8 cellular contexts compared by ENCODE assay signal in the genomic region with DNA sequence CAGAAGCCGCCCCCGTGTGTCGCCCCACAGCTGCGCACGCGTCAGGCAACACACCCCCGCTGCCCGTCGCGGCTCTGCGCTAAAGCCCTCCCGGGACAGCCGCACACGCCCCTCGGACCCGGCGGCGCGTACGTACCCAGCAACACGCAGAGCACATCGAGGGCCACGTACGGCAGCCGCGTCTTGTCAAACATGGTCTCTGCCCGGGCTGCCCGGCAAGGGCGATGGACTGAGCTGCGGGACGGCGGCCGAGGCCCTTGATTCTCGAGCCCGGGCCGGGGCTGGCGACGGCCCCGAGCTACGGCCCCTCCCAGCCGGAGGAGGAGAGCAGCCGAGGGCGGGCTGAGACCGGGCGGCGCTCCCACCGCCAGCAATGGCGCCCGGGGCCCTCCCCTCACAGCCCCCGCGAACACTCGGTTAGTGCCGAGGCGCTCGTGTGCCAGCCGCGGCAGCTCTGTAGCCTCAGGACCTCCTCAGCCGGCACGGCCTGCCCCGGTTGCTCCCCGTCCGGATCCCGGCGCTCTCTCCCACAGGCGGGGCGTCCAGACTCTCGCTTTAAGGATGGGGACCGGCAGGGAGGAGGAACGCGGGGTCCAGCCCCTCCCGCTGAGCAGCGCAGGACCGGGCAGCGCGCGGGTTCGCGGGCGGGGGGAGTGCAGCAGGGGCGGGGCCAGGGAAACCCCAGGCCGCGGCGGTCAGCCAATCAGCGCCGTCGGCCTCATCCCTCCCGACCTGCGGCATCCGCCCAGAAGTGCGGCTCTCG. TPM values are rescaled to one million over a fixed set of nuclear protein-coding genes. Genes with fewer than 3 reads are reported as not detected.
A peak's percentile ranks its signal among the peaks of the same experiment; 100 is the strongest.
DNase-seq lines count a peak whose midpoint lies in the region; ATAC-seq and TF ChIP-seq lines count a peak whose summit lies in the region.

A gene (minus strand): TSS at position 529 of the 763 bp plus-strand sequence. CDS start 335 bp downstream, at position 194.

- H3K27me3 ChIP-seq in neuronal stem cell (ENCODE audit: control insufficient read depth in 3 of 3, insufficient read depth in 3 of 3, low read depth in 1 of 3, low read length in 3 of 3): peaks cover 0 to 7% (median 0%) of the 10 kb centered on the region in 3 experiments

- H2BK12ac ChIP-seq in neuronal stem cell (ENCODE audit: low read length): peak within 1 kb of the TSS; percentile 58

- no CpG with 5 or more reads among the region's 91 CpGs for WGBS in neuronal stem cell (ENCODE audit: extremely low coverage in 2 of 2, insufficient read length in 2 of 2, insufficient replicate concordance in 1 of 2), 2 donors

- in situ Hi-C loops in SK-MEL-5 (cut with HindIII; ENCODE audit: low pct_unique_long_range_greater_than_20kb, low sequenced_read_pairs): no loop called here

- H3K18ac ChIP-seq in neuronal stem cell (ENCODE audit: low read length): peak within 1 kb of the TSS; percentile 99

- no peaks in the 10 kb centered on the region for H3K36me3 ChIP-seq in neuronal stem cell (replicated peaks in 1 of 2; ENCODE audit: control insufficient read depth in 2 of 2, insufficient read depth in 2 of 2, low read length in 2 of 2)

- peak within 1 kb of the TSS; percentile 93 for H3K23ac ChIP-seq in neuronal stem cell (ENCODE audit: low read depth, low read length, poor library complexity)

- peak within 1 kb of the TSS; percentile 79 for H2BK15ac ChIP-seq in neuronal stem cell (ENCODE audit: low read length)

- peak within 1 kb of the TSS; percentile 97 for H3K9ac ChIP-seq in neuronal stem cell (ENCODE audit: low read depth, low read length, poor library complexity)

- H3K14ac ChIP-seq in neuronal stem cell (ENCODE audit: low read length): peak within 1 kb of the TSS; percentile 94

- peaks cover 3 to 5% of the 10 kb centered on the region in 2 donors for H3K4me1 ChIP-seq in neuronal stem cell (ENCODE audit: control insufficient read depth in 2 of 2, insufficient read depth in 1 of 2, low read depth in 1 of 2, low read length in 2 of 2)

- no peak within 1 kb of the TSS for H4K8ac ChIP-seq in neuronal stem cell (ENCODE audit: low read depth, low read length)

- H3K4ac ChIP-seq in neuronal stem cell (ENCODE audit: low read length): no peak within 1 kb of the TSS

- peaks cover 4% of the 10 kb centered on the region for H3K79me1 ChIP-seq in neuronal stem cell (ENCODE audit: low read depth, low read length)

- peak within 1 kb of the TSS; percentile 75 for H3K4me2 ChIP-seq in neuronal stem cell (ENCODE audit: insufficient read depth, low read length, poor library complexity, severe bottlenecking)

- H3K9me3 ChIP-seq in neuronal stem cell (replicated peaks in 1 of 2; ENCODE audit: control insufficient read depth in 2 of 2, insufficient read depth in 1 of 2, low read depth in 1 of 2, low read length in 2 of 2): no peaks in the 10 kb centered on the region

- peak; percentile 81 for ATAC-seq in GM21825 (IDR thresholded peaks at IDR 0.05; ENCODE audit: unreplicated experiment)

- H3K4me3 ChIP-seq in neuronal stem cell (ENCODE audit: low read length in 2 of 2): peak within 1 kb of the TSS; percentile 80 to 97

- peak within 1 kb of the TSS; percentile 100 for H2AFZ ChIP-seq in neuronal stem cell (ENCODE audit: low read length)

- H2BK120ac ChIP-seq in neuronal stem cell (ENCODE audit: low read depth, low read length): peak within 1 kb of the TSS; percentile 47

- no peak for TF ChIP-seq CTCF in subcutaneous adipose tissue (IDR thresholded peaks at IDR 0.05; ENCODE audit: low read depth)

- H3K27ac ChIP-seq in neuronal stem cell (replicated peaks; ENCODE audit: low read length): peak within 1 kb of the TSS; percentile 96

- DNase-seq in EL: peak; percentile 91
- DNase-seq in Kasumi-1 (lab: John Stamatoyannopoulos, UW): peak; percentile 46 to 60
- DNase-seq in SK-MEL-5 (ENCODE audit: low read depth, low spot score): peak; percentile 82
- peak; percentile 86 for DNase-seq in activated naive CD4-positive, alpha-beta T cell treated with Interleukin-2 at 50 U/mL for 16 hours
- peak; percentile 78 for DNase-seq in foreskin melanocyte
- peak; percentile 90 for DNase-seq in neuronal stem cell (ENCODE audit: low spot score)

- H4K91ac ChIP-seq in neuronal stem cell (ENCODE audit: low read depth, low read length, poor library complexity): no peak within 1 kb of the TSS

- peak within 1 kb of the TSS; percentile 99 for H2BK5ac ChIP-seq in neuronal stem cell (ENCODE audit: low read length)

- no peak within 1 kb of the TSS for H2AK5ac ChIP-seq in neuronal stem cell (ENCODE audit: low read depth, low read length)

RNA-seq across cellular contexts. Expression of the gene that starts here (rescaled TPM):
- total RNA-seq in SK-MEL-5 (2014; rRNA removed; shearing (Covaris generic)): 17.1 and 18.0 TPM in 2 replicates
- polyA plus RNA-seq in SK-MEL-5 (2015; cell fraction: cytosol; rRNA removed): 20.1 and 24.0 TPM in 2 replicates
- polyA plus RNA-seq in SK-MEL-5 (2015; cell fraction: nucleus; rRNA removed): 4.3 and 12.0 TPM in 2 replicates
- 13.3 TPM for polyA plus RNA-seq in neuronal stem cell (2013, experiment 1 of 2)
- 13.4 TPM for polyA plus RNA-seq in neuronal stem cell (2013, experiment 2 of 2)
- 100 to 1,000 TPM; 214 to 413 (median 287) TPM for total RNA-seq in subcutaneous adipose tissue

Comparison
In these comparisons a context has a peak if more than half of its experiments do, and no peak if none do; other contexts are left out.
1. Peak in every context shown above with its lines: DNase-seq, ATAC-seq, H3K4me3 ChIP-seq and H3K27ac ChIP-seq.
2. RNA of the gene that starts here (total RNA-seq): 214 to 413 TPM in subcutaneous adipose tissue; 17.1 to 18.0 TPM in SK-MEL-5; every median in the first group is over 10 times any median in the second.